13 cellular contexts compared by ENCODE assay signal in the genomic region with DNA sequence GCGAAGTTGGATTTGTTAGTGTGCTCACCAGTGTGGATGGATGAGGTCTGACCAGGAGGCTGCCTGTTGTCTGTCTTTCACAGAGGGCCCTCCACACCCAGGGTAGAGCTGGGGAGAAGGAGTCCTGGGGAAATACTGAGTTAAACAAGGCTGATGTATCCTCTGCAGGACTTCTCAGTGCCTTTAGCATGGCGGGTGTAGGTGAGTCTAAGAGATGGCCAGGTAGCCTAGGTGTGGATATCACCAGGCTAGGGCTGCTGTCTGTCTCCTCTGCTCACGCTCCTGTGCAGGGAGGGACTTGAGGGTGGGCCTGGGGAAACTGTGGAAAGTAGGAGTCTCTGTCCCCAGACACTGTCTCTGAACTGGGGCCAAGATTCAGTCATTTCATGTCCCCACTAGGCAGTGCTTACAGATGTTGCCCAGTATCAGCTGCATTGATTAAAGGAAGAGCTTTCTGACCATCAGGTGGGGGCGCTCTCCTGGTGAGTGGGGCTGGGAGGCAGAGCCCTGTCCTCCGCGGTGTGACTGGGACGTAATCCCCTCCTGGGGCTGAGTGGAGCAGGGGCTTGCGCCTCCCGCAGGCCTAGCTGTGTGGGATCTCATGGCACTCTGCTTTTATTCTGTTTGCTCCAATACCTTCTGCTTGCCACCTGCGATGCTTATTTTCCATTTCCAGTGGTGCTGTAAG.
DNase-seq lines count a peak whose midpoint lies in the region; ATAC-seq and TF ChIP-seq lines count a peak whose summit lies in the region.
"Had no signal": no experiment of that assay in that cellular context is flagged by ENCODE, and none has a peak within 500 bp of the region (broad histone marks: within the 10 kb centered on the region; RNA-seq: fewer than 3 reads in every experiment).

No MANE protein-coding gene starts in this region.

- TF ChIP-seq CTCF in GM12865 (IDR thresholded peaks at IDR 0.05; ENCODE audit: insufficient read depth, low read depth, low read length, missing control alignments) (no peak), astrocyte of the spinal cord (IDR thresholded peaks at IDR 0.05; ENCODE audit: low read depth, low read length) (peak; percentile 5)

- in situ Hi-C loops in astrocyte of the spinal cord (cut with HindIII; ENCODE audit: low sequenced_read_pairs), result no loop called here

- H3K4me3 ChIP-seq in GM12865 (ENCODE audit: low read depth, low read length) (no peak overlapping the region), astrocyte of the spinal cord (ENCODE audit: low read depth, low read length) (no peak overlapping the region)
- H3K4me3 ChIP-seq: pancreas, thoracic aorta had no signal

- no peak for ATAC-seq in GM21381 (IDR thresholded peaks at IDR 0.05; ENCODE audit: unreplicated experiment)
- ATAC-seq: activated naive CD4-positive, alpha-beta T cell treated with anti-CD3 and anti-CD28 coated beads, Interleukin-2, amount 50 U/mL, for 72 hours; pancreas had no signal

- DNase-seq in GM12865 (ENCODE audit: low read depth), result peak; percentile 7
- DNase-seq in HuH-7 (ENCODE audit: low spot score), result peak; percentile 89
- no peak for DNase-seq in astrocyte of the spinal cord (ENCODE audit: low read depth, low spot score)
- DNase-seq in left kidney (ENCODE audit: low read depth, low spot score), result peak; percentile 26
- no peak for DNase-seq in AML-193 (lab: John Stamatoyannopoulos, UW)
- no peak for DNase-seq in nucleus accumbens (lab: John Stamatoyannopoulos, UW)
- DNase-seq: activated CD8-positive, alpha-beta memory T cell treated with anti-CD3 and anti-CD28 coated beads, Interleukin-2, amount 50 U/mL, for 4 hours; cerebellar nuclear complex; pancreas; SIG-M5 had no signal

Comparison
In these comparisons a context has a peak if more than half of its experiments do, and no peak if none do; other contexts are left out.
1. DNase-seq: peak in GM12865 (single experiment), HuH-7 (single experiment) and left kidney (single experiment); none in astrocyte of the spinal cord (single experiment), AML-193 (0 of 2) and nucleus accumbens (0 of 56).